In the genomic region with DNA sequence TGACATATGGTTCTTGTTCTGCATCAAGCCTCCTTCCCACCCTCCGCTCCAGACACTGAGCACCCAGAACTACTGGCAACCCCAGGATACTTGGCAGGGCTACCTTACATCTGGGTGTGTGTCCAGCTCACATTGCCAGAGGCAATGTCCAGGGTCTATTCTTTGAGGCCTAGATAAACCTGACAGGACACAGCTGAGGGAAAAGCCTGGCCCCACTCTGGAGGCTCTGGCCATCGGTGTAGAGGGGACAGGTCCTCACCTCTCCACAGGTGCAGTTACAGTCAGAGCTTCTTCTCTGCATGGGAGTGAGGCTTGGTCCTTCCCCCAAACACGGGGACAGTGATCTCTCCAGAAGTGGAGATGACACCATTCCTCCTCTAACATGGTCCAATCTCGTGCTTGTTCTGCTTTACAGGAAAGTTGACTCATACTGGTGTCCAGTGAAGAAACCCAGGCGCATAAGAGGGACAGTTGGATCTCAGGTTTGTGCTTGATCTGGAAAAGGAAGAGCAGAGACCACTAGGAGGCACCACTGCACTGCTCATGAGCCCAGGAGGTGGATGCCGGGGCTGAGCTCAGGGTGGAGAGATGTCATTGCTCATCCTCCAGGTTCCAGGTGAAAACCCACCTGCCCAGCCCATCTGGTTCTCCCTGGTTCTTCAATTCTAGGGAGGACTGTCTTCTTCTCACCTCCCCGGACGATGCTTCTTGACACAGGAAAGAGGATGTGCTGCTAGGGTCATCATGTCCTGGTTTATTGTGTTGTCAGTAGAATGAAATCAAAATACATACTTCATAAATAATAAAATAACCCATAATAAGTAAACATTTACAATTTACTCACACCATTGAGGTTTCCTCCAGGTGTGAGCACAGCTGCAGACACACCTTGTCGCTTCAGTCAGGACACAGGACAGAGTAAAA, we compare ENCODE assay signal across 8 cellular contexts. TPM values are rescaled to one million over a fixed set of nuclear protein-coding genes. Genes with fewer than 3 reads are reported as not detected.
A peak's percentile ranks its signal among the peaks of the same experiment; 100 is the strongest.
DNase-seq lines count a peak whose midpoint lies in the region.

No MANE protein-coding gene starts in this region.

- peak; percentile 72 for DNase-seq in DMS53 treated with DMSO at 0.1 percent for 48 hours (lab: John Stamatoyannopoulos, UW; ENCODE audit: unreplicated experiment)
- peak; percentile 59 for DNase-seq in HK-2 (ENCODE audit: unreplicated experiment)
- DNase-seq in SJSA1 (ENCODE audit: low read depth in 1 of 2, low spot score in 2 of 2): peak; percentile 38 to 59
- peak in 3 of 4 experiments; percentile 16 to 54 (median 52) for DNase-seq in activated naive CD4-positive, alpha-beta T cell (lab: John Stamatoyannopoulos, UW)
- peak; percentile 70 for DNase-seq in glomerular visceral epithelial cell (ENCODE audit: extremely low spot score)
- peak in 7 of 10 donors; percentile 29 to 89 (median 54) for DNase-seq in posterior cingulate gyrus
- no peak for DNase-seq in 8988T
- no peak for DNase-seq in cerebellar nuclear complex (lab: John Stamatoyannopoulos, UW)

- H3K36me3 ChIP-seq in SJSA1: no peaks in the 10 kb centered on the region

- H3K4me1 ChIP-seq in SJSA1 (replicated peaks): no peaks in the 10 kb centered on the region

- no peaks in the 10 kb centered on the region for H3K9me3 ChIP-seq in SJSA1 (replicated peaks)

- H3K27ac ChIP-seq in SJSA1: no peak overlapping the region

- H3K4me3 ChIP-seq in SJSA1: no peak overlapping the region

- intact Hi-C loops in posterior cingulate gyrus (cut with DNase I): loop anchor here (1.0 kb wide), 2 partner anchors 15 to 97 kb away; no protein-coding TSS in a partner anchor

- no peaks in the 10 kb centered on the region for H3K27me3 ChIP-seq in SJSA1 (replicated peaks)

RNA-seq across cellular contexts. Expression of a gene that starts 14.7 kb away (rescaled TPM):
- 137 and 176 TPM in 2 replicates for total RNA-seq in SJSA1 (2014; rRNA removed; shearing (Covaris generic))

RNA-seq across cellular contexts. Expression of a gene that starts 57.0 kb away (rescaled TPM):
- not detected in 2 replicates for total RNA-seq in SJSA1 (2014; rRNA removed; shearing (Covaris generic))

Comparison
In these comparisons a context has a peak if more than half of its experiments do, and no peak if none do; other contexts are left out.
1. DNase-seq: peak in DMS53 treated with DMSO at 0.1 percent for 48 hours (single experiment), HK-2 (single experiment), SJSA1 (2 of 2), activated naive CD4-positive, alpha-beta T cell (3 of 4), glomerular visceral epithelial cell (single experiment) and posterior cingulate gyrus (7 of 10); none in 8988T (single experiment) and cerebellar nuclear complex (0 of 2).